Comparison of ENCODE assay signal across 8 cellular contexts in genomic region chr5:157511656-157512644, GRCh38. TPM values are rescaled to one million over a fixed set of nuclear protein-coding genes. Genes with fewer than 3 reads are reported as not detected.
DNase-seq lines count a peak whose midpoint lies in the region; ATAC-seq and TF ChIP-seq lines count a peak whose summit lies in the region.

No MANE protein-coding gene starts in this region.

- H3K4me1 ChIP-seq in aorta (ENCODE audit: control insufficient read depth in 1 of 2, insufficient read depth in 2 of 2, low read length in 2 of 2): peaks cover 0 to 5% of the 10 kb centered on the region in 2 donors
- no peaks in the 10 kb centered on the region for H3K4me1 ChIP-seq in CD8-positive, alpha-beta T cell (ENCODE audit: insufficient read depth, low read length)

- no peaks in the 10 kb centered on the region for H3K4me1 Mint-ChIP-seq in CD8-positive, alpha-beta T cell (ENCODE audit: low read depth)

- H3K36me3 ChIP-seq in aorta (ENCODE audit: control insufficient read depth in 1 of 2, insufficient read depth in 2 of 2, low read length in 1 of 2): peaks cover 0 to under 1% of the 10 kb centered on the region in 2 donors
- H3K36me3 ChIP-seq in CD8-positive, alpha-beta T cell (ENCODE audit: insufficient read depth, low read length): no peaks in the 10 kb centered on the region

- H3K27me3 Mint-ChIP-seq in CD8-positive, alpha-beta T cell (ENCODE audit: low read depth): no peaks in the 10 kb centered on the region

- H3K9me3 Mint-ChIP-seq in CD8-positive, alpha-beta T cell: no peaks in the 10 kb centered on the region

- no peaks in the 10 kb centered on the region for H3K27me3 ChIP-seq in aorta (ENCODE audit: control insufficient read depth in 1 of 2, insufficient read depth in 2 of 2, low read length in 1 of 2)
- H3K27me3 ChIP-seq in CD8-positive, alpha-beta T cell (ENCODE audit: insufficient read depth, low read length): no peaks in the 10 kb centered on the region

- H3K9me3 ChIP-seq in aorta (ENCODE audit: control insufficient read depth, low read length): no peaks in the 10 kb centered on the region
- H3K9me3 ChIP-seq in CD8-positive, alpha-beta T cell (ENCODE audit: low read length): no peaks in the 10 kb centered on the region

- H3K36me3 Mint-ChIP-seq in CD8-positive, alpha-beta T cell: no peaks in the 10 kb centered on the region

- 4 to 8% methylated on average over 8 to 9 of the region's 9 CpGs for WGBS in aorta, 2 donors

- DNase-seq in activated naive CD4-positive, alpha-beta T cell treated with Interleukin-2 at 50 U/mL for 16 hours: peak; percentile 66
- DNase-seq in activated naive CD4-positive, alpha-beta T cell treated with anti-CD3 and anti-CD28 coated beads, Interleukin-2, amount 50 U/mL, for 16 hours: no peak
- DNase-seq in activated CD4-positive, alpha-beta T cell treated with anti-CD3 and anti-CD28 coated beads for 48 hours: peak; percentile 57
- DNase-seq in fibroblast of pulmonary artery (ENCODE audit: low read depth) (peak; percentile 98), nucleus accumbens (lab: John Stamatoyannopoulos, UW) (peak in 49 of 56 donors; percentile 2 to 90 (median 35)), aorta (peak; percentile 97 to 98), NCI-H1694 treated with DMSO at 0.1 percent for 48 hours (lab: John Stamatoyannopoulos, UW) (no peak)
- no peak for DNase-seq in CD8-positive, alpha-beta T cell

- CTCF ChIA-PET in CD8-positive, alpha-beta T cell (lab: Charles Lee): no interaction called here

- H3K27ac Mint-ChIP-seq in CD8-positive, alpha-beta T cell: no peak overlapping the region

- intact Hi-C loops in aorta (cut with DNase I): loop anchor here in 1 of 2 donors (2.0 to 10.0 kb wide), 3 partner anchors 50 to 203 kb away; partner anchors contain the start of gene ADAM19
- intact Hi-C loops in CD8-positive, alpha-beta T cell (cut with DNase I, micrococcal nuclease): no loop called here

- POLR2A ChIA-PET in CD8-positive, alpha-beta T cell (lab: Charles Lee): interaction anchor here (0.7 kb wide), 1 partner anchor 153 kb away, joined by 4 read pairs; no protein-coding TSS in a partner anchor

- H3K4me3 Mint-ChIP-seq in CD8-positive, alpha-beta T cell: no peak overlapping the region

- ATAC-seq in aorta (ENCODE audit: low FRiP score): peak; percentile 96
- ATAC-seq in CD8-positive, alpha-beta T cell: no peak

- TF ChIP-seq CTCF in fibroblast of pulmonary artery (IDR thresholded peaks at IDR 0.05; ENCODE audit: low read length, missing control alignments): no peak
- no peak for TF ChIP-seq CTCF in CD8-positive, alpha-beta T cell (IDR thresholded peaks at IDR 0.05)

- H3K27ac ChIP-seq in aorta (ENCODE audit: low read depth in 1 of 2, low read length in 2 of 2): peak overlapping the region; percentile 37 to 85
- no peak overlapping the region for H3K27ac ChIP-seq in CD8-positive, alpha-beta T cell (ENCODE audit: low read depth, low read length)

- H3K4me3 ChIP-seq in fibroblast of pulmonary artery (replicated peaks; ENCODE audit: low read depth, low read length): no peak overlapping the region
- H3K4me3 ChIP-seq in aorta (ENCODE audit: low read length in 2 of 2): no peak overlapping the region
- H3K4me3 ChIP-seq in CD8-positive, alpha-beta T cell (ENCODE audit: low read depth, low read length): no peak overlapping the region

RNA-seq across cellular contexts. Expression of gene NIPAL4, which starts 51.9 kb away (rescaled TPM):
- total RNA-seq in aorta: under 1 TPM in 1 of 2 donors, not detected in 1; 0.55 TPM
- under 1 TPM in 1 of 2 donors, not detected in 1; 0.28 TPM for polyA plus RNA-seq in aorta
- under 1 TPM; 0.25 to 0.41 TPM for total RNA-seq in CD8-positive, alpha-beta T cell

Comparison
In these comparisons a context has a peak if more than half of its experiments do, and no peak if none do; other contexts are left out.
1. DNase-seq: peak in activated naive CD4-positive, alpha-beta T cell treated with Interleukin-2 at 50 U/mL for 16 hours (single experiment), activated CD4-positive, alpha-beta T cell treated with anti-CD3 and anti-CD28 coated beads for 48 hours (single experiment), fibroblast of pulmonary artery (single experiment), nucleus accumbens (49 of 56) and aorta (2 of 2); none in activated naive CD4-positive, alpha-beta T cell treated with anti-CD3 and anti-CD28 coated beads, Interleukin-2, amount 50 U/mL, for 16 hours (single experiment), NCI-H1694 treated with DMSO at 0.1 percent for 48 hours (single experiment) and CD8-positive, alpha-beta T cell (0 of 7).